Comparison of ENCODE assay signal across 34 cellular contexts in the genomic region with DNA sequence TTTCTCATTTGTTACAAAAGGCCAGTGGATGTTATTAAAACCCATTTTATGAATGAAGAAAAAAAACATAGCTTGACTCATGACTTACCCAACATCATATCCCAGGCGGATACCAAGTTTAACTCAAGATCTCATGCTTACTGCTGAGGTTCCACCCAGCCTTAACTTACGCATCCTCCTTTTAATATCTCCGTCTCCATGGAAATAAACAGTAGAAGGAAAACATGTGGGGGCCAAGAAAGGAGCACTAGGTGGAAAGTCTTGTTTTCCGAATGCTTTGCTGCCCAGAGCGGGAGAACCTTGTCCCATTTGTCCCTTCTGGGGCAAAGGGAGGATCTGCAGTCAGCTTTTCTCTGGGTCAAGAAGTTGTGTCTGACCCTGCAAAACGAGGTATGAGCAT. TPM values are rescaled to one million over a fixed set of nuclear protein-coding genes. Genes with fewer than 3 reads are reported as not detected.
"Had no signal": no experiment of that assay in that cellular context is flagged by ENCODE, and none has a peak within 500 bp of the region (broad histone marks: within the 10 kb centered on the region; RNA-seq: fewer than 3 reads in every experiment).

No MANE protein-coding gene starts in this region.

- H3K27me3 ChIP-seq: adrenal gland, Peyer's patch, SJSA1 had no signal

- H3K27ac Mint-ChIP-seq: activated B cell treated with CpG ODN at 0.5 μM for 24 hours; activated CD4-positive, alpha-beta memory T cell treated with anti-CD3 and anti-CD28 coated beads for 36 hours; activated naive CD4-positive, alpha-beta T cell treated with anti-CD3 and anti-CD28 coated beads for 36 hours; activated naive CD4-positive, alpha-beta T cell treated with anti-CD3 and anti-CD28 coated beads, Interleukin-2, amount 50 U/mL, for 72 hours; activated T-helper 1 cell treated with anti-CD3 and anti-CD28 coated beads, Interleukin-12 subunit alpha, Interleukin-12 subunit beta, Interleukin-2, Interleukin-4 antibody, amounts not matched to agents 30 ng/mL and 10 ng/mL and 1 ng/mL, durations not matched to agents 14 hours and 24 hours and 36 hours; brain had no signal

- H3K36me3 Mint-ChIP-seq: activated CD4-positive, alpha-beta memory T cell treated with anti-CD3 and anti-CD28 coated beads for 36 hours; activated naive CD4-positive, alpha-beta T cell treated with anti-CD3 and anti-CD28 coated beads, Interleukin-2, amount 50 U/mL, for 72 hours had no signal

- H3K27ac ChIP-seq: adrenal gland, KMS-11, Peyer's patch, SJSA1 had no signal

- H3K9ac ChIP-seq: KMS-11, SK-N-SH had no signal

- H3K4me3 Mint-ChIP-seq: activated B cell treated with CpG ODN at 0.5 μM for 24 hours; activated CD4-positive, alpha-beta memory T cell treated with anti-CD3 and anti-CD28 coated beads for 36 hours; activated naive CD4-positive, alpha-beta T cell treated with anti-CD3 and anti-CD28 coated beads for 36 hours; activated T-cell treated with anti-CD3 and anti-CD28 coated beads, Interleukin-2, amount 50 U/mL, for 4 hours; activated T-helper 1 cell treated with anti-CD3 and anti-CD28 coated beads, Interleukin-12 subunit alpha, Interleukin-12 subunit beta, Interleukin-2, Interleukin-4 antibody, amounts not matched to agents 30 ng/mL and 10 ng/mL and 1 ng/mL, durations not matched to agents 14 hours and 24 hours and 36 hours; brain had no signal

- H3K4me1 Mint-ChIP-seq: activated B cell treated with CpG ODN at 0.5 μM for 24 hours had no signal

- H3K9me3 Mint-ChIP-seq: activated B cell treated with CpG ODN at 0.5 μM for 24 hours; activated CD4-positive, alpha-beta memory T cell treated with anti-CD3 and anti-CD28 coated beads for 36 hours; activated naive CD4-positive, alpha-beta T cell treated with anti-CD3 and anti-CD28 coated beads for 36 hours; activated naive CD4-positive, alpha-beta T cell treated with anti-CD3 and anti-CD28 coated beads, Interleukin-2, amount 50 U/mL, for 72 hours; activated T-cell treated with anti-CD3 and anti-CD28 coated beads, Interleukin-2, amount 50 U/mL, for 4 hours; activated T-helper 1 cell treated with anti-CD3 and anti-CD28 coated beads, Interleukin-12 subunit alpha, Interleukin-12 subunit beta, Interleukin-2, Interleukin-4 antibody, amounts not matched to agents 30 ng/mL and 10 ng/mL and 1 ng/mL, durations not matched to agents 14 hours and 24 hours and 36 hours had no signal

- H3K9me2 ChIP-seq: SK-N-SH had no signal

- H3K36me3 ChIP-seq: adrenal gland, SJSA1 had no signal

- H3K9me3 ChIP-seq: adrenal gland, Peyer's patch, SJSA1, SK-N-SH had no signal

- DNase-seq: activated B cell treated with CpG ODN at 0.5 μM for 24 hours; activated CD4-positive, alpha-beta memory T cell treated with anti-CD3 and anti-CD28 coated beads for 36 hours; activated CD4-positive, alpha-beta T cell treated with anti-CD3 and anti-CD28 coated beads for 4 hours; activated CD4-positive, alpha-beta T cell treated with anti-CD3 and anti-CD28 coated beads, Interleukin-2, amount 50 U/mL, for 1 hour; activated CD4-positive, CD25-positive, alpha-beta regulatory T cell treated with anti-CD3 and anti-CD28 coated beads, Interleukin-2, amount 50 U/mL, for 72 hours; activated gamma-delta T cell treated with Interleukin-2 at 50 U/mL for 16 hours; activated naive CD4-positive, alpha-beta T cell treated with anti-CD3 and anti-CD28 coated beads for 36 hours; activated T-cell treated with anti-CD3 and anti-CD28 coated beads for 4 hours; activated T-cell treated with anti-CD3 and anti-CD28 coated beads, Interleukin-2, amount 50 U/mL, for 4 hours; anterior cingulate cortex; NCI-H1092 treated with DMSO at 0.1 percent for 48 hours; NCI-H1417; NCI-H146; NCI-H187; NCI-H2029 treated with DMSO at 0.1 percent for 48 hours; NCI-H2107; NCI-H2171; NCI-H510A; NCI-H526; NCI-H748 treated with DMSO at 0.1 percent for 48 hours; NK-92 treated with Interleukin-12 subunit alpha and Interleukin-12 subunit beta, amount 100 ng/mL, for 24 hours; PC-3; RPMI8226; SHP77 treated with DMSO at 0.1 percent for 48 hours; SK-N-SH; T-helper 2 cell; T-helper 9 cell had no signal

- H3K27me3 Mint-ChIP-seq: activated B cell treated with CpG ODN at 0.5 μM for 24 hours; activated CD4-positive, alpha-beta memory T cell treated with anti-CD3 and anti-CD28 coated beads for 36 hours; brain had no signal

- H3K4me1 ChIP-seq: SJSA1 had no signal

- H3K4me2 ChIP-seq: SK-N-SH had no signal

- H3K4me3 ChIP-seq: adrenal gland, Peyer's patch, SJSA1 had no signal

RNA-seq across cellular contexts. Expression of a gene that starts 44.1 kb away (rescaled TPM):
- total RNA-seq: activated B cell treated with CpG ODN at 0.5 μM for 24 hours; activated CD4-positive, alpha-beta memory T cell treated with anti-CD3 and anti-CD28 coated beads for 36 hours; activated naive CD4-positive, alpha-beta T cell treated with anti-CD3 and anti-CD28 coated beads for 36 hours; activated naive CD4-positive, alpha-beta T cell treated with anti-CD3 and anti-CD28 coated beads, Interleukin-2, amount 50 U/mL, for 72 hours; activated T-helper 1 cell treated with anti-CD3 and anti-CD28 coated beads, Interleukin-12 subunit alpha, Interleukin-12 subunit beta, Interleukin-2, Interleukin-4 antibody, amounts not matched to agents 30 ng/mL and 10 ng/mL and 1 ng/mL, durations not matched to agents 14 hours and 24 hours and 36 hours had no signal
